Comparison of ENCODE assay signal across 10 cellular contexts in the genomic region with DNA sequence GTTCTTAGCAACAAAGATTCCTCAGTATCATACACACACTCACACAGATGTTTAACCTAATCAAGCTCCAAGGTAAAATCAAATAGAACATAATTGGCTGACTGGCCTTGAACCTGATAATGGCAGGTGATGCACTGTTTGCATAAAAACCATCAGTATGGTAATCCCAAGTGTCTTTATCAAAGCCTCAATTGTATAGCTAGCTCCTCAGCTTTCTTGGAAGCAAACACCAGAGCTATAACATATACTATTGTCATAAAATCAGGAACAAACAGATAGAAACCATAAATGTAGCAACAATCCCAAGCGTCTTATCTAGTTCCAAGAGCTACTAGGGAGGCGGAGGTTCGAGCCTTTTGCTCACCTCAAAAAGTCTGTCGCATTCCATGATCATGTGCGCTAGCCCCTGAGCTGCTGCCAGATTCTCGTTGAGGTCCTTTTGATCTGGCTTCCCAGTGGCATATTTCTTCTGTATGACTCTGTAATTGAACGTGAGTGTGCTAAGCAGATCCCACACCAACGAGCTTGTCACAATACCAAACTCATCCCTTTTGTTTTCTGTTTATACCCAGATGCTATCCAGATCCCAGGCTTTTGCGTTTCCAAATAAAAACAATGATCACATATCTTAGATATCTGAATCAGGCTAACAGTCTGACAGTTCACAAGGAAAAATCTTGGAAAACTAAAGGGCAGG.
A peak's percentile ranks its signal among the peaks of the same experiment; 100 is the strongest.
DNase-seq lines count a peak whose midpoint lies in the region; ATAC-seq, FAIRE-seq and TF ChIP-seq lines count a peak whose summit lies in the region.
"Had no signal": no experiment of that assay in that cellular context is flagged by ENCODE, and none has a peak within 500 bp of the region (broad histone marks: within the 10 kb centered on the region; RNA-seq: fewer than 3 reads in every experiment).

No MANE protein-coding gene starts in this region.

- H3K4me3 Mint-ChIP-seq in activated T-helper 17 cell treated with anti-CD3 and anti-CD28 coated beads, Interleukin-2, amount 50 U/mL, for 72 hours, result no peak overlapping the region
- H3K4me3 Mint-ChIP-seq: activated CD4-positive, alpha-beta T cell treated with anti-CD3 and anti-CD28 coated beads for 36 hours had no signal

- intact Hi-C loops in HepG2 (cut with micrococcal nuclease; ENCODE audit: unreplicated experiment), result no loop called here
- intact Hi-C loops in right lobe of liver (cut with DNase I), result no loop called here
- intact Hi-C loops in lower lobe of right lung (cut with DNase I), result no loop called here

- no peaks in the 10 kb centered on the region for H3K4me1 Mint-ChIP-seq in activated T-helper 17 cell treated with anti-CD3 and anti-CD28 coated beads, Interleukin-2, amount 50 U/mL, for 72 hours
- H3K4me1 Mint-ChIP-seq: activated CD4-positive, alpha-beta T cell treated with anti-CD3 and anti-CD28 coated beads for 36 hours had no signal

- H3K4me3 ChIP-seq in HepG2 (replicated peaks in 1 of 3; ENCODE audit: insufficient read depth in 1 of 3, low read depth in 2 of 3, low read length in 3 of 3), result no peak overlapping the region
- no peak overlapping the region for H3K4me3 ChIP-seq in right lobe of liver
- no peak overlapping the region for H3K4me3 ChIP-seq in lower lobe of right lung
- H3K4me3 ChIP-seq: cardiac muscle cell had no signal

- no peak for ATAC-seq in HepG2
- ATAC-seq in right lobe of liver, result no peak
- no peak for ATAC-seq in lower lobe of right lung
- ATAC-seq in activated T-helper 17 cell treated with anti-CD3 and anti-CD28 coated beads, Interleukin-2, amount 50 U/mL, for 72 hours (replicated peaks), result no peak
- ATAC-seq: activated CD4-positive, alpha-beta T cell treated with anti-CD3 and anti-CD28 coated beads for 36 hours had no signal

- peaks cover 44% of the 10 kb centered on the region for H3K4me1 ChIP-seq in HepG2 (ENCODE audit: insufficient read depth, low read length)
- H3K4me1 ChIP-seq in right lobe of liver, result peaks cover 0 to 17% (median 0%) of the 10 kb centered on the region in 4 donors
- peaks cover 60% of the 10 kb centered on the region for H3K4me1 ChIP-seq in lower lobe of right lung

- no peak overlapping the region for H3K4me2 ChIP-seq in HepG2 (ENCODE audit: low read depth, low read length)

- H4K20me1 ChIP-seq in HepG2 (ENCODE audit: insufficient read depth, low read length), result no peaks in the 10 kb centered on the region

- 84% methylated on average over 9 of the region's 9 CpGs for WGBS in HepG2 (ENCODE audit: low lambda C conversion rate)
- 67% methylated on average over 9 of the region's 9 CpGs for WGBS in right lobe of liver (ENCODE audit: insufficient coverage, low coverage, low lambda C conversion rate, missing lambda C conversion rate)

- no peaks in the 10 kb centered on the region for H3K79me2 ChIP-seq in HepG2 (ENCODE audit: insufficient read depth, low read length)

- no peaks in the 10 kb centered on the region for H3K27me3 ChIP-seq in HepG2 (ENCODE audit: control insufficient read depth in 1 of 2, insufficient read depth in 2 of 2, low read length in 2 of 2)
- H3K27me3 ChIP-seq in right lobe of liver, result no peaks in the 10 kb centered on the region
- H3K27me3 ChIP-seq in lower lobe of right lung (ENCODE audit: low read depth), result no peaks in the 10 kb centered on the region
- H3K27me3 ChIP-seq: cardiac muscle cell had no signal

- no peak overlapping the region for H3K9ac ChIP-seq in HepG2 (ENCODE audit: insufficient read depth, low read depth, low read length)

- no peak for TF ChIP-seq RAD21 in HepG2 (CRISPR knock-in tag; IDR thresholded peaks at IDR 0.05)

- peaks cover 26% of the 10 kb centered on the region for H3K27me3 Mint-ChIP-seq in activated T-helper 17 cell treated with anti-CD3 and anti-CD28 coated beads, Interleukin-2, amount 50 U/mL, for 72 hours

- no peaks in the 10 kb centered on the region for H3K36me3 Mint-ChIP-seq in activated T-helper 17 cell treated with anti-CD3 and anti-CD28 coated beads, Interleukin-2, amount 50 U/mL, for 72 hours (ENCODE audit: low read depth)

- H3K9me3 Mint-ChIP-seq in activated T-helper 17 cell treated with anti-CD3 and anti-CD28 coated beads, Interleukin-2, amount 50 U/mL, for 72 hours, result no peaks in the 10 kb centered on the region

- in situ Hi-C loops in HepG2 (cut with HindIII; ENCODE audit: extremely low pct_ligation_motif_present, low pct_unique_long_range_greater_than_20kb), result no loop called here

- H3K27ac ChIP-seq in HepG2 (ENCODE audit: extremely low read length, insufficient read depth, low read length) (no peak overlapping the region), right lobe of liver (no peak overlapping the region), lower lobe of right lung (peak overlapping the region; percentile 62)
- H3K27ac ChIP-seq: cardiac muscle cell had no signal

- CTCF ChIA-PET in HepG2 (lab: Yijun Ruan, JAX; ENCODE audit: low intra/inter-chr PET ratio, low total read pairs), result no interaction called here

- no peak for TF ChIP-seq POLR2A in HepG2 (IDR thresholded peaks at IDR 0.05; ENCODE audit: insufficient read depth in 1 of 2, low read depth in 2 of 2, low read length in 2 of 2)
- TF ChIP-seq POLR2A in right lobe of liver (IDR thresholded peaks at IDR 0.05), result no peak

- peak; percentile 82 for DNase-seq in HepG2 (ENCODE audit: low spot score)
- DNase-seq in right lobe of liver, result no peak
- DNase-seq in SW480 (ENCODE audit: low spot score), result peak; percentile 62
- no peak for DNase-seq in lower lobe of right lung
- DNase-seq in LoVo (ENCODE audit: low spot score), result no peak
- DNase-seq in NCI-H510A (lab: John Stamatoyannopoulos, UW), result no peak
- no peak for DNase-seq in islet precursor cell
- DNase-seq: activated CD4-positive, alpha-beta T cell treated with anti-CD3 and anti-CD28 coated beads for 36 hours had no signal

- BruUV-seq in HepG2 (replicated peaks; lab: Mats Ljungman, UMichigan), result no TSS peak

- TF ChIP-seq EP300 in HepG2 (IDR thresholded peaks at IDR 0.05; ENCODE audit: low read depth in 2 of 2, low read length in 2 of 2) (no peak), HepG2 (CRISPR knock-in tag; IDR thresholded peaks at IDR 0.05; ENCODE audit: borderline replicate concordance) (no peak)

- H3K36me3 ChIP-seq in HepG2 (replicated peaks in 1 of 2; ENCODE audit: control insufficient read depth in 1 of 2, insufficient read depth in 2 of 2, low read length in 2 of 2) (peaks cover 18 to 67% of the 10 kb centered on the region in 2 experiments), right lobe of liver (peaks cover 0 to 41% (median 10%) of the 10 kb centered on the region in 4 donors), lower lobe of right lung (peaks cover 90% of the 10 kb centered on the region)

- no peak overlapping the region for H2AFZ ChIP-seq in HepG2 (ENCODE audit: low read length)

- H3K27ac Mint-ChIP-seq in activated T-helper 17 cell treated with anti-CD3 and anti-CD28 coated beads, Interleukin-2, amount 50 U/mL, for 72 hours, result no peak overlapping the region
- H3K27ac Mint-ChIP-seq: activated CD4-positive, alpha-beta T cell treated with anti-CD3 and anti-CD28 coated beads for 36 hours had no signal

- no peak for FAIRE-seq in HepG2 (lab: Jason Lieb, UNC)

- no peaks in the 10 kb centered on the region for H3K9me3 ChIP-seq in HepG2 (ENCODE audit: low read length)
- H3K9me3 ChIP-seq in right lobe of liver, result no peaks in the 10 kb centered on the region
- no peaks in the 10 kb centered on the region for H3K9me3 ChIP-seq in lower lobe of right lung

- POLR2A ChIA-PET in HepG2 (lab: Yijun Ruan, JAX), result interaction anchor here (0.6 to 1.1 kb wide), 3 partner anchors 14 to 118 kb away, joined by 3 read pairs; no protein-coding TSS in a partner anchor

- TF ChIP-seq CTCF in HepG2 (CRISPR knock-in tag; IDR thresholded peaks at IDR 0.05), result no peak
- TF ChIP-seq CTCF in right lobe of liver (IDR thresholded peaks at IDR 0.05), result no peak
- TF ChIP-seq CTCF in lower lobe of right lung (IDR thresholded peaks at IDR 0.05), result no peak

TF ChIP-seq in HepG2, 621 proteins besides CTCF, POLR2A, EP300 and RAD21:
- TF ChIP-seq BCL6 (CRISPR knock-in tag; IDR thresholded peaks at IDR 0.05), result peak; percentile 15; the same call in 1 of the 2 replicates
- no peak for TF ChIP-seq ZNF260 (CRISPR knock-in tag; IDR thresholded peaks at IDR 0.05; ENCODE audit: borderline replicate concordance, low read depth)
- no peak for TF ChIP-seq SOX13 (IDR thresholded peaks at IDR 0.05)
- peak in 1 of 2 experiments; percentile 54; a peak in 1 of 4 replicates for TF ChIP-seq SOX13 (CRISPR knock-in tag; conservative IDR thresholded peaks at IDR 0.05 in 1 of 2, IDR thresholded peaks at IDR 0.05 in 1 of 2)
- TF ChIP-seq, protein P1, sequence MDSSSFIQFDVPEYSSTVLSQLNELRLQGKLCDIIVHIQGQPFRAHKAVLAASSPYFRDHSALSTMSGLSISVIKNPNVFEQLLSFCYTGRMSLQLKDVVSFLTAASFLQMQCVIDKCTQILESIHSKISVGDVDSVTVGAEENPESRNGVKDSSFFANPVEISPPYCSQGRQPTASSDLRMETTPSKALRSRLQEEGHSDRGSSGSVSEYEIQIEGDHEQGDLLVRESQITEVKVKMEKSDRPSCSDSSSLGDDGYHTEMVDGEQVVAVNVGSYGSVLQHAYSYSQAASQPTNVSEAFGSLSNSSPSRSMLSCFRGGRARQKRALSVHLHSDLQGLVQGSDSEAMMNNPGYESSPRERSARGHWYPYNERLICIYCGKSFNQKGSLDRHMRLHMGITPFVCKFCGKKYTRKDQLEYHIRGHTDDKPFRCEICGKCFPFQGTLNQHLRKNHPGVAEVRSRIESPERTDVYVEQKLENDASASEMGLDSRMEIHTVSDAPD (CRISPR knock-in tag; IDR thresholded peaks at IDR 0.05), result 0 out of 2 replicates have a peak, but pooled peaks have one; percentile 20
- no peak for TF ChIP-seq SOX6 (IDR thresholded peaks at IDR 0.05)
- TF ChIP-seq SOX6 (CRISPR knock-in tag; IDR thresholded peaks at IDR 0.05), result 0 out of 2 replicates have a peak, but pooled peaks have one; percentile 13
- no peak for TF ChIP-seq SMAD9 (CRISPR knock-in tag; IDR thresholded peaks at IDR 0.05)

Comparison
In these comparisons a context has a peak if more than half of its experiments do, and no peak if none do; other contexts are left out.
1. DNase-seq: peak in HepG2 (single experiment) and SW480 (single experiment); none in right lobe of liver (0 of 3), lower lobe of right lung (single experiment), LoVo (single experiment), NCI-H510A (single experiment) and islet precursor cell (single experiment).